Comparison of ENCODE assay signal across 1 cellular context in genomic region chr1:92544756-92545165, GRCh38.
TF ChIP-seq lines count a peak whose summit lies in the region.

No MANE protein-coding gene starts in this region.

TF ChIP-seq in K562, 482 proteins besides CTCF, POLR2A, EP300 and RAD21 (continued from another document and continues in another):
- no peak for TF ChIP-seq ZNF277 (CRISPR knock-in tag; IDR thresholded peaks at IDR 0.05; ENCODE audit: borderline replicate concordance)
- TF ChIP-seq PHB (CRISPR knock-in tag; IDR thresholded peaks at IDR 0.05), result no peak
- 0 out of 2 replicates have a peak, but pooled peaks have one; percentile 28 for TF ChIP-seq L3MBTL2 (IDR thresholded peaks at IDR 0.05)
- no peak for TF ChIP-seq KAT8 (IDR thresholded peaks at IDR 0.05; ENCODE audit: low read depth)
- peak; percentile 43 for TF ChIP-seq MAFG (tag; conservative IDR thresholded peaks at IDR 0.05)
- no peak for TF ChIP-seq SRSF7 (optimal IDR thresholded peaks at IDR 0.05; ENCODE audit: low read depth, low read length)
- TF ChIP-seq KLF6 (CRISPR knock-in tag; IDR thresholded peaks at IDR 0.05; ENCODE audit: borderline replicate concordance), result peak; percentile 85; the same call in 1 of the 2 replicates
- peak; percentile 99 for TF ChIP-seq DPF2 (IDR thresholded peaks at IDR 0.05)
- TF ChIP-seq NFRKB (IDR thresholded peaks at IDR 0.05; ENCODE audit: low read depth), result no peak
- TF ChIP-seq HEY1 (CRISPR knock-in tag; IDR thresholded peaks at IDR 0.05; ENCODE audit: borderline replicate concordance), result peak; percentile 97
- peak; percentile 14 for TF ChIP-seq FOS (IDR thresholded peaks at IDR 0.05; ENCODE audit: extremely low read depth, insufficient read length)
- TF ChIP-seq ZNF431 (CRISPR knock-in tag; IDR thresholded peaks at IDR 0.05), result peak; percentile 69; the same call in 1 of the 2 replicates
- TF ChIP-seq PRPF4 (IDR thresholded peaks at IDR 0.05; ENCODE audit: insufficient read depth, low read depth, low read length, poor library complexity, severe bottlenecking), result no peak
- no peak for TF ChIP-seq ZBTB43 (CRISPR knock-in tag; IDR thresholded peaks at IDR 0.05)
- no peak for TF ChIP-seq ZNF253 (CRISPR knock-in tag; conservative IDR thresholded peaks at IDR 0.05)
- no peak for TF ChIP-seq ZC3H8 (IDR thresholded peaks at IDR 0.05)
- TF ChIP-seq ATF7 (IDR thresholded peaks at IDR 0.05), result peak; percentile 98
- TF ChIP-seq DIDO1 (tag; IDR thresholded peaks at IDR 0.05; ENCODE audit: low read depth), result 0 out of 2 replicates have a peak, but pooled peaks have one; percentile 39
- TF ChIP-seq, protein P1, sequence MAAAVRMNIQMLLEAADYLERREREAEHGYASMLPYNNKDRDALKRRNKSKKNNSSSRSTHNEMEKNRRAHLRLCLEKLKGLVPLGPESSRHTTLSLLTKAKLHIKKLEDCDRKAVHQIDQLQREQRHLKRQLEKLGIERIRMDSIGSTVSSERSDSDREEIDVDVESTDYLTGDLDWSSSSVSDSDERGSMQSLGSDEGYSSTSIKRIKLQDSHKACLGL (CRISPR knock-in tag; IDR thresholded peaks at IDR 0.05; ENCODE audit: borderline replicate concordance, poor library complexity, severe bottlenecking), result no peak
- TF ChIP-seq, protein P2, sequence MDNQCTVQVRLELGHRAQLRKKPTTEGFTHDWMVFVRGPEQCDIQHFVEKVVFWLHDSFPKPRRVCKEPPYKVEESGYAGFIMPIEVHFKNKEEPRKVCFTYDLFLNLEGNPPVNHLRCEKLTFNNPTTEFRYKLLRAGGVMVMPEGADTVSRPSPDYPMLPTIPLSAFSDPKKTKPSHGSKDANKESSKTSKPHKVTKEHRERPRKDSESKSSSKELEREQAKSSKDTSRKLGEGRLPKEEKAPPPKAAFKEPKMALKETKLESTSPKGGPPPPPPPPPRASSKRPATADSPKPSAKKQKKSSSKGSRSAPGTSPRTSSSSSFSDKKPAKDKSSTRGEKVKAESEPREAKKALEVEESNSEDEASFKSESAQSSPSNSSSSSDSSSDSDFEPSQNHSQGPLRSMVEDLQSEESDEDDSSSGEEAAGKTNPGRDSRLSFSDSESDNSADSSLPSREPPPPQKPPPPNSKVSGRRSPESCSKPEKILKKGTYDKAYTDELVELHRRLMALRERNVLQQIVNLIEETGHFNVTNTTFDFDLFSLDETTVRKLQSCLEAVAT (IDR thresholded peaks at IDR 0.05), result peak in 1 of 2 experiments; percentile 99; a peak in 2 of 4 replicates
- no peak for TF ChIP-seq ZNF174 (CRISPR knock-in tag; IDR thresholded peaks at IDR 0.05)
- peak; percentile 98 for TF ChIP-seq ZNF197 (CRISPR knock-in tag; IDR thresholded peaks at IDR 0.05; ENCODE audit: low read depth)
- TF ChIP-seq ZNF512 (tag; IDR thresholded peaks at IDR 0.05), result no peak
- peak; percentile 99 for TF ChIP-seq HMGN3 (IDR thresholded peaks at IDR 0.05; ENCODE audit: borderline replicate concordance, extremely low read depth, insufficient read length, low read depth, low read length)
- TF ChIP-seq ZC3H4 (CRISPR knock-in tag; IDR thresholded peaks at IDR 0.05; ENCODE audit: borderline replicate concordance), result no peak
- TF ChIP-seq CREB5 (CRISPR knock-in tag; IDR thresholded peaks at IDR 0.05), result peak; percentile 87
- no peak for TF ChIP-seq KAT7 (CRISPR knock-in tag; IDR thresholded peaks at IDR 0.05; ENCODE audit: borderline replicate concordance)
- peak; percentile 50; the same call in 1 of the 2 replicates for TF ChIP-seq KLF13 (tag; IDR thresholded peaks at IDR 0.05; ENCODE audit: borderline replicate concordance, low read depth)
- TF ChIP-seq HES1 (IDR thresholded peaks at IDR 0.05; ENCODE audit: low read depth), result peak; percentile 99
- peak; percentile 92 to 97 for TF ChIP-seq TEAD1 (CRISPR knock-in tag; IDR thresholded peaks at IDR 0.05)
- TF ChIP-seq SPI1 (IDR thresholded peaks at IDR 0.05; ENCODE audit: borderline replicate concordance, low read depth, low read length), result no peak
- TF ChIP-seq MEIS2 (IDR thresholded peaks at IDR 0.05; ENCODE audit: partially characterized antibody), result peak; percentile 99
- peak; percentile 99 for TF ChIP-seq ZNF175 (CRISPR knock-in tag; IDR thresholded peaks at IDR 0.05; ENCODE audit: low read depth)
- peak; percentile 95 for TF ChIP-seq CREM (IDR thresholded peaks at IDR 0.05; ENCODE audit: low read depth)
- no peak for TF ChIP-seq ZNF696 (CRISPR knock-in tag; conservative IDR thresholded peaks at IDR 0.05)
- TF ChIP-seq, protein P3, sequence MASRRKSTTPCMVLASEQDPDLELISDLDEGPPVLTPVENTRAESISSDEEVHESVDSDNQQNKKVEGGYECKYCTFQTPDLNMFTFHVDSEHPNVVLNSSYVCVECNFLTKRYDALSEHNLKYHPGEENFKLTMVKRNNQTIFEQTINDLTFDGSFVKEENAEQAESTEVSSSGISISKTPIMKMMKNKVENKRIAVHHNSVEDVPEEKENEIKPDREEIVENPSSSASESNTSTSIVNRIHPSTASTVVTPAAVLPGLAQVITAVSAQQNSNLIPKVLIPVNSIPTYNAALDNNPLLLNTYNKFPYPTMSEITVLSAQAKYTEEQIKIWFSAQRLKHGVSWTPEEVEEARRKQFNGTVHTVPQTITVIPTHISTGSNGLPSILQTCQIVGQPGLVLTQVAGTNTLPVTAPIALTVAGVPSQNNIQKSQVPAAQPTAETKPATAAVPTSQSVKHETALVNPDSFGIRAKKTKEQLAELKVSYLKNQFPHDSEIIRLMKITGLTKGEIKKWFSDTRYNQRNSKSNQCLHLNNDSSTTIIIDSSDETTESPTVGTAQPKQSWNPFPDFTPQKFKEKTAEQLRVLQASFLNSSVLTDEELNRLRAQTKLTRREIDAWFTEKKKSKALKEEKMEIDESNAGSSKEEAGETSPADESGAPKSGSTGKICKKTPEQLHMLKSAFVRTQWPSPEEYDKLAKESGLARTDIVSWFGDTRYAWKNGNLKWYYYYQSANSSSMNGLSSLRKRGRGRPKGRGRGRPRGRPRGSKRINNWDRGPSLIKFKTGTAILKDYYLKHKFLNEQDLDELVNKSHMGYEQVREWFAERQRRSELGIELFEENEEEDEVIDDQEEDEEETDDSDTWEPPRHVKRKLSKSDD (conservative IDR thresholded peaks at IDR 0.05; ENCODE audit: low read length), result no peak
- TF ChIP-seq, protein P4, sequence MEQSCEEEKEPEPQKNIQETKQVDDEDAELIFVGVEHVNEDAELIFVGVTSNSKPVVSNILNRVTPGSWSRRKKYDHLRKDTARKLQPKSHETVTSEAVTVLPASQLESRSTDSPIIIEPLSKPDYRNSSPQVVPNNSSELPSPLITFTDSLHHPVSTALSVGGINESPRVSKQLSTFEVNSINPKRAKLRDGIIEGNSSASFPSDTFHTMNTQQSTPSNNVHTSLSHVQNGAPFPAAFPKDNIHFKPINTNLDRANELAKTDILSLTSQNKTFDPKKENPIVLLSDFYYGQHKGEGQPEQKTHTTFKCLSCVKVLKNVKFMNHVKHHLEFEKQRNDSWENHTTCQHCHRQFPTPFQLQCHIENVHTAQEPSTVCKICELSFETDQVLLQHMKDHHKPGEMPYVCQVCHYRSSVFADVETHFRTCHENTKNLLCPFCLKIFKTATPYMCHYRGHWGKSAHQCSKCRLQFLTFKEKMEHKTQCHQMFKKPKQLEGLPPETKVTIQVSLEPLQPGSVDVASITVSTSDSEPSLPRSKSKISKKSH (CRISPR knock-in tag; IDR thresholded peaks at IDR 0.05), result no peak
- TF ChIP-seq NR1H2 (CRISPR knock-in tag; IDR thresholded peaks at IDR 0.05), result no peak
- peak; percentile 95 for TF ChIP-seq ZKSCAN8 (CRISPR knock-in tag; IDR thresholded peaks at IDR 0.05)
- no peak for TF ChIP-seq ZBTB5 (IDR thresholded peaks at IDR 0.05)
- peak; percentile 100 for TF ChIP-seq TAL1 (IDR thresholded peaks at IDR 0.05)
- no peak for TF ChIP-seq SRSF3 (IDR thresholded peaks at IDR 0.05; ENCODE audit: insufficient read depth, low read length)
- TF ChIP-seq NRF1 (conservative IDR thresholded peaks at IDR 0.05 in 1 of 2, IDR thresholded peaks at IDR 0.05 in 1 of 2), result peak; percentile 29 to 43; a peak in 1 of 4 replicates
- TF ChIP-seq, protein P5, sequence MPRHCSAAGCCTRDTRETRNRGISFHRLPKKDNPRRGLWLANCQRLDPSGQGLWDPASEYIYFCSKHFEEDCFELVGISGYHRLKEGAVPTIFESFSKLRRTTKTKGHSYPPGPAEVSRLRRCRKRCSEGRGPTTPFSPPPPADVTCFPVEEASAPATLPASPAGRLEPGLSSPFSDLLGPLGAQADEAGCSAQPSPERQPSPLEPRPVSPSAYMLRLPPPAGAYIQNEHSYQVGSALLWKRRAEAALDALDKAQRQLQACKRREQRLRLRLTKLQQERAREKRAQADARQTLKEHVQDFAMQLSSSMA (CRISPR knock-in tag; IDR thresholded peaks at IDR 0.05), result no peak
- TF ChIP-seq TAF1 (IDR thresholded peaks at IDR 0.05; ENCODE audit: control insufficient read depth, extremely low read depth, insufficient read depth, low read length, severe bottlenecking), result no peak
- no peak for TF ChIP-seq ZBTB8A (IDR thresholded peaks at IDR 0.05; ENCODE audit: partially characterized antibody)
- peak; percentile 86; the same call in 1 of the 2 replicates for TF ChIP-seq ZNF668 (CRISPR knock-in tag; IDR thresholded peaks at IDR 0.05)
- TF ChIP-seq BHLHE40 (IDR thresholded peaks at IDR 0.05; ENCODE audit: low read length), result peak; percentile 89
- no peak for TF ChIP-seq MCM2 (IDR thresholded peaks at IDR 0.05; ENCODE audit: low read depth)
- TF ChIP-seq, protein P6, sequence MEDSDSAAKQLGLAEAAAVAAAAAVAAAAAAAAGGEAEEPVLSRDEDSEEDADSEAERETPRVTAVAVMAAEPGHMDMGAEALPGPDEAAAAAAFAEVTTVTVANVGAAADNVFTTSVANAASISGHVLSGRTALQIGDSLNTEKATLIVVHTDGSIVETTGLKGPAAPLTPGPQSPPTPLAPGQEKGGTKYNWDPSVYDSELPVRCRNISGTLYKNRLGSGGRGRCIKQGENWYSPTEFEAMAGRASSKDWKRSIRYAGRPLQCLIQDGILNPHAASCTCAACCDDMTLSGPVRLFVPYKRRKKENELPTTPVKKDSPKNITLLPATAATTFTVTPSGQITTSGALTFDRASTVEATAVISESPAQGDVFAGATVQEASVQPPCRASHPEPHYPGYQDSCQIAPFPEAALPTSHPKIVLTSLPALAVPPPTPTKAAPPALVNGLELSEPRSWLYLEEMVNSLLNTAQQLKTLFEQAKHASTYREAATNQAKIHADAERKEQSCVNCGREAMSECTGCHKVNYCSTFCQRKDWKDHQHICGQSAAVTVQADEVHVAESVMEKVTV (CRISPR knock-in tag; IDR thresholded peaks at IDR 0.05), result no peak
- TF ChIP-seq ZNF133 (CRISPR knock-in tag; IDR thresholded peaks at IDR 0.05), result no peak
- peak in 1 of 2 experiments; percentile 95; a peak in 3 of 4 replicates for TF ChIP-seq TBL1XR1 (IDR thresholded peaks at IDR 0.05; ENCODE audit: low read length in 2 of 2)
